In the genomic region with DNA sequence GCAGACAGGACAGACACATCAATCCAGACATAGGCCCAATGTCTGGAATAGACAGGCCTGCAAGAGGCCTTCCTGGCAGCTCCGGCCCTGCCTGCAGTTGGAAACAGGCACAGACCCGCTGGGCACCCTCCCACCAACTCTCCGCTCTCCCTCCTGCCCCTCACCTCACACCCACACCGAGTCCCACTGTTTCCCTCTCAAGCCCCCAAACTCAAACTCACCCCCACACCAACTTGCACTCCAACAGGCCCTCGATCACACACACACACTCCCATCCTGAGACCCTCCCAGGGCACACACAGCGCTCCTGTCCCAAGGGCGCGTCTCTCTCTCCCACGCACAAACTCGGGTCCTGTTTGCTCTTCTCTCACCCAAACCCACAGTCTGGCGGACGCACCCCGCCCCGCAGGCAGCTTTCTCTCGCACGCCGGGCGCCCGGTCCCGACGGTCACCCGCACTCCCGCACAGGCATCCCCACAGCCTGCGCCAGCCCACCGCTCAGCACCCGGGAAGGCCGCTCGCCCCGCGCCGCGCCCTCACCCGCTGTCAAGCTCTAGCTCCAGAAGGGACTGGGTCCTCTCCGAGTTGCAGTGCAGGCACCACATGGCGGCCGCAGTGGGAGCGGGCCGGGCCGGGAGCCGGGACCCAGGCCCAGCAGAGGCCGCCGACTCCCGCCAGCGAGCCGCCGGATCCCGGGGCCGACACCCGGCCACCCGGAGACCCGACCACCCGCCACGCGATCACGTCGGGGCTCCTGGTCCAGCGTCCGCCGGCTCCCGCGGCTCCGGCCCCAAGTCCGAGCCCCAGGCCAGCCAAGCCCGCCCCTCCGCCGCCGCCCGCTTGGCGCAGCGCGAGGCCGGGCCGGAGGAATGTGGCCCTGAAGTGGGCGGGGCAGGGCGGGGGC, we compare ENCODE assay signal across 8 cellular contexts.
DNase-seq lines count a peak whose midpoint lies in the region; ATAC-seq, FAIRE-seq and TF ChIP-seq lines count a peak whose summit lies in the region.

No MANE protein-coding gene starts in this region.

- H3K4me3 Mint-ChIP-seq in CD4-positive, CD25-positive, alpha-beta regulatory T cell: peak overlapping the region; percentile 75 to 91 (median 80)
- H3K4me3 Mint-ChIP-seq in stimulated activated naive CD8-positive, alpha-beta T cell treated with anti-CD3 and anti-CD28 coated beads, Interleukin-15, amount 100 ng/mL, for 72 hours: peak overlapping the region; percentile 83 to 84

- peaks cover 0 to 1% (median 0%) of the 10 kb centered on the region in 7 donors for H3K9me3 Mint-ChIP-seq in CD4-positive, CD25-positive, alpha-beta regulatory T cell
- no peaks in the 10 kb centered on the region for H3K9me3 Mint-ChIP-seq in stimulated activated naive CD8-positive, alpha-beta T cell treated with anti-CD3 and anti-CD28 coated beads, Interleukin-15, amount 100 ng/mL, for 72 hours

- in situ Hi-C loops in K562 (cut with MboI): no loop called here

- H3K27ac Mint-ChIP-seq in CD4-positive, CD25-positive, alpha-beta regulatory T cell: peak overlapping the region in 2 of 3 donors; percentile 47 to 80
- peak overlapping the region in 1 of 2 donors; percentile 43 for H3K27ac Mint-ChIP-seq in stimulated activated naive CD8-positive, alpha-beta T cell treated with anti-CD3 and anti-CD28 coated beads, Interleukin-15, amount 100 ng/mL, for 72 hours

- peaks cover 53% of the 10 kb centered on the region for H3K79me2 ChIP-seq in K562 (ENCODE audit: control insufficient read depth, insufficient read depth, low read length)

- peaks cover 10 to 83% (median 67%) of the 10 kb centered on the region in 4 donors for H3K4me1 Mint-ChIP-seq in CD4-positive, CD25-positive, alpha-beta regulatory T cell
- peaks cover 66% of the 10 kb centered on the region for H3K4me1 Mint-ChIP-seq in stimulated activated naive CD8-positive, alpha-beta T cell treated with anti-CD3 and anti-CD28 coated beads, Interleukin-15, amount 100 ng/mL, for 72 hours

- peak overlapping the region; percentile 94 for H3K4me2 ChIP-seq in K562 (ENCODE audit: insufficient read depth, low read length)

- H3K4me1 ChIP-seq in CD4-positive, CD25-positive, alpha-beta regulatory T cell (ENCODE audit: control insufficient read depth, insufficient read depth, low read length, poor library complexity, severe bottlenecking): peaks cover 50% of the 10 kb centered on the region
- H3K4me1 ChIP-seq in K562 (replicated peaks in 1 of 2; ENCODE audit: control insufficient read depth in 2 of 2, insufficient read depth in 2 of 2, low read length in 2 of 2): peaks cover 47 to 53% of the 10 kb centered on the region in 2 experiments

- H2AFZ ChIP-seq in K562 (ENCODE audit: low read depth, low read length): peak overlapping the region; percentile 66

- TF ChIP-seq POLR2A in K562 (conservative IDR thresholded peaks at IDR 0.05): 0 out of 2 replicates have a peak, but pooled peaks have one; percentile 15

- no peak for DNase-seq in CD4-positive, CD25-positive, alpha-beta regulatory T cell
- DNase-seq in HuH-7.5 (ENCODE audit: low spot score) (peak; percentile 77), K562 (ENCODE audit: extremely low read depth in 1 of 4, low spot score in 3 of 4) (peak in 2 of 4 experiments; percentile 51 to 73), left colon (peak in 1 of 2 donors; percentile 60), GM19240 (ENCODE audit: insufficient read length, low spot score) (no peak), NCI-H1092 treated with DMSO at 0.1 percent for 48 hours (lab: John Stamatoyannopoulos, UW) (no peak)
- no peak for DNase-seq in stimulated activated naive CD8-positive, alpha-beta T cell treated with anti-CD3 and anti-CD28 coated beads, Interleukin-15, amount 100 ng/mL, for 72 hours

- H3K27ac ChIP-seq in CD4-positive, CD25-positive, alpha-beta regulatory T cell (ENCODE audit: insufficient read depth, low read length, poor library complexity, severe bottlenecking): no peak overlapping the region
- H3K27ac ChIP-seq in K562 (ENCODE audit: extremely low read depth, low read depth, low read length): peak overlapping the region; percentile 71

- FAIRE-seq in K562 (lab: Jason Lieb, UNC): peak; percentile 59

- no peaks in the 10 kb centered on the region for H3K27me3 Mint-ChIP-seq in CD4-positive, CD25-positive, alpha-beta regulatory T cell
- H3K27me3 Mint-ChIP-seq in stimulated activated naive CD8-positive, alpha-beta T cell treated with anti-CD3 and anti-CD28 coated beads, Interleukin-15, amount 100 ng/mL, for 72 hours: no peaks in the 10 kb centered on the region

- H3K36me3 ChIP-seq in CD4-positive, CD25-positive, alpha-beta regulatory T cell (ENCODE audit: control insufficient read depth, insufficient read depth, low read length): peaks cover 17% of the 10 kb centered on the region
- H3K36me3 ChIP-seq in K562 (ENCODE audit: control insufficient read depth, insufficient read depth, low read length): peaks cover 15% of the 10 kb centered on the region; the same call in 2 of the 3 replicates

- no peak overlapping the region for H3K4me3 ChIP-seq in CD4-positive, CD25-positive, alpha-beta regulatory T cell (ENCODE audit: low read depth, low read length)
- peak overlapping the region; percentile 80 for H3K4me3 ChIP-seq in K562

- no TSS peak for BruUV-seq in K562 (replicated peaks; lab: Mats Ljungman, UMichigan)

- peak in 1 of 3 experiments; percentile 0; a peak in 1 of 6 replicates for TF ChIP-seq CTCF in K562 (IDR thresholded peaks at IDR 0.05 in 2 of 3, conservative IDR thresholded peaks at IDR 0.05 in 1 of 3; ENCODE audit: insufficient read depth in 2 of 3, low read depth in 1 of 3, low read length in 3 of 3)

- CTCF ChIA-PET in K562 (lab: Yijun Ruan, JAX; ENCODE audit: low intra/inter-chr PET ratio): no interaction called here

- no peaks in the 10 kb centered on the region for H3K9me3 ChIP-seq in CD4-positive, CD25-positive, alpha-beta regulatory T cell (ENCODE audit: control insufficient read depth in 2 of 2, low read length in 2 of 2)
- H3K9me3 ChIP-seq in K562 (replicated peaks; ENCODE audit: control insufficient read depth, insufficient read depth, low read depth, low read length): no peaks in the 10 kb centered on the region

- intact Hi-C loops in K562 (cut with micrococcal nuclease) (no loop called here), left colon (cut with DNase I, micrococcal nuclease) (no loop called here)

- peak overlapping the region; percentile 69 to 96 for H3K9ac ChIP-seq in K562 (ENCODE audit: insufficient read depth in 1 of 2, low read depth in 2 of 2, low read length in 2 of 2)

- POLR2A ChIA-PET in K562 (lab: Yijun Ruan, JAX): interaction anchor here (0.6 to 2.0 kb wide), 5 partner anchors 10 to 20 kb away, joined by 3 to 9 read pairs (median 3); no protein-coding TSS in a partner anchor

- no peak for TF ChIP-seq EP300 in K562 (IDR thresholded peaks at IDR 0.05; ENCODE audit: low read length)

- 3% methylated on average over 57 of the region's 75 CpGs for WGBS in K562 (ENCODE audit: insufficient coverage, low coverage, missing lambda C conversion rate)

- no peak for TF ChIP-seq RAD21 in K562 (CRISPR knock-in tag; conservative IDR thresholded peaks at IDR 0.05 in 1 of 2, IDR thresholded peaks at IDR 0.05 in 1 of 2)

- H4K20me1 ChIP-seq in K562 (replicated peaks; ENCODE audit: control insufficient read depth, insufficient read depth, low read length): peaks cover 19% of the 10 kb centered on the region

- H3K36me3 Mint-ChIP-seq in CD4-positive, CD25-positive, alpha-beta regulatory T cell: peaks cover 9% of the 10 kb centered on the region

- H3K9me1 ChIP-seq in K562 (ENCODE audit: control insufficient read depth, insufficient read depth, low read length): peaks cover 18% of the 10 kb centered on the region

- peak in 1 of 2 donors; percentile 5 for ATAC-seq in CD4-positive, CD25-positive, alpha-beta regulatory T cell (ENCODE audit: low read depth in 2 of 2)
- ATAC-seq in GM21526 (IDR thresholded peaks at IDR 0.05; ENCODE audit: low FRiP score, unreplicated experiment) (peak; percentile 37), K562 (peak; percentile 87), left colon (peak; percentile 28)
- ATAC-seq in stimulated activated naive CD8-positive, alpha-beta T cell treated with anti-CD3 and anti-CD28 coated beads, Interleukin-15, amount 100 ng/mL, for 72 hours: peak; percentile 44

- no peaks in the 10 kb centered on the region for H3K27me3 ChIP-seq in CD4-positive, CD25-positive, alpha-beta regulatory T cell (ENCODE audit: control insufficient read depth, insufficient read depth, low read length)
- no peaks in the 10 kb centered on the region for H3K27me3 ChIP-seq in K562 (ENCODE audit: control insufficient read depth in 2 of 2, insufficient read depth in 2 of 2, low read length in 2 of 2)

TF ChIP-seq in K562, 482 proteins besides CTCF, POLR2A, EP300 and RAD21 (continues in another document):
- 0 out of 2 replicates have a peak, but pooled peaks have one; percentile 41 for TF ChIP-seq NBN (IDR thresholded peaks at IDR 0.05; ENCODE audit: low read depth)
- TF ChIP-seq SUPT5H (IDR thresholded peaks at IDR 0.05): 0 out of 2 replicates have a peak, but pooled peaks have one; percentile 43
- TF ChIP-seq, protein P1, sequence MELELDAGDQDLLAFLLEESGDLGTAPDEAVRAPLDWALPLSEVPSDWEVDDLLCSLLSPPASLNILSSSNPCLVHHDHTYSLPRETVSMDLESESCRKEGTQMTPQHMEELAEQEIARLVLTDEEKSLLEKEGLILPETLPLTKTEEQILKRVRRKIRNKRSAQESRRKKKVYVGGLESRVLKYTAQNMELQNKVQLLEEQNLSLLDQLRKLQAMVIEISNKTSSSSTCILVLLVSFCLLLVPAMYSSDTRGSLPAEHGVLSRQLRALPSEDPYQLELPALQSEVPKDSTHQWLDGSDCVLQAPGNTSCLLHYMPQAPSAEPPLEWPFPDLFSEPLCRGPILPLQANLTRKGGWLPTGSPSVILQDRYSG (tag; conservative IDR thresholded peaks at IDR 0.05; ENCODE audit: low read depth): no peak
- TF ChIP-seq, protein P2, sequence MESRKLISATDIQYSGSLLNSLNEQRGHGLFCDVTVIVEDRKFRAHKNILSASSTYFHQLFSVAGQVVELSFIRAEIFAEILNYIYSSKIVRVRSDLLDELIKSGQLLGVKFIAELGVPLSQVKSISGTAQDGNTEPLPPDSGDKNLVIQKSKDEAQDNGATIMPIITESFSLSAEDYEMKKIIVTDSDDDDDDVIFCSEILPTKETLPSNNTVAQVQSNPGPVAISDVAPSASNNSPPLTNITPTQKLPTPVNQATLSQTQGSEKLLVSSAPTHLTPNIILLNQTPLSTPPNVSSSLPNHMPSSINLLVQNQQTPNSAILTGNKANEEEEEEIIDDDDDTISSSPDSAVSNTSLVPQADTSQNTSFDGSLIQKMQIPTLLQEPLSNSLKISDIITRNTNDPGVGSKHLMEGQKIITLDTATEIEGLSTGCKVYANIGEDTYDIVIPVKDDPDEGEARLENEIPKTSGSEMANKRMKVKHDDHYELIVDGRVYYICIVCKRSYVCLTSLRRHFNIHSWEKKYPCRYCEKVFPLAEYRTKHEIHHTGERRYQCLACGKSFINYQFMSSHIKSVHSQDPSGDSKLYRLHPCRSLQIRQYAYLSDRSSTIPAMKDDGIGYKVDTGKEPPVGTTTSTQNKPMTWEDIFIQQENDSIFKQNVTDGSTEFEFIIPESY (CRISPR knock-in tag; IDR thresholded peaks at IDR 0.05): peak; percentile 57; the same call in 1 of the 2 replicates
- TF ChIP-seq ZNF444 (CRISPR knock-in tag; IDR thresholded peaks at IDR 0.05): no peak
- TF ChIP-seq CSDE1 (IDR thresholded peaks at IDR 0.05): 0 out of 4 replicates have a peak, but pooled peaks of 1 of the 2 experiments have one; percentile 69
